ENCODE assay signal across 8 cellular contexts in the genomic region with DNA sequence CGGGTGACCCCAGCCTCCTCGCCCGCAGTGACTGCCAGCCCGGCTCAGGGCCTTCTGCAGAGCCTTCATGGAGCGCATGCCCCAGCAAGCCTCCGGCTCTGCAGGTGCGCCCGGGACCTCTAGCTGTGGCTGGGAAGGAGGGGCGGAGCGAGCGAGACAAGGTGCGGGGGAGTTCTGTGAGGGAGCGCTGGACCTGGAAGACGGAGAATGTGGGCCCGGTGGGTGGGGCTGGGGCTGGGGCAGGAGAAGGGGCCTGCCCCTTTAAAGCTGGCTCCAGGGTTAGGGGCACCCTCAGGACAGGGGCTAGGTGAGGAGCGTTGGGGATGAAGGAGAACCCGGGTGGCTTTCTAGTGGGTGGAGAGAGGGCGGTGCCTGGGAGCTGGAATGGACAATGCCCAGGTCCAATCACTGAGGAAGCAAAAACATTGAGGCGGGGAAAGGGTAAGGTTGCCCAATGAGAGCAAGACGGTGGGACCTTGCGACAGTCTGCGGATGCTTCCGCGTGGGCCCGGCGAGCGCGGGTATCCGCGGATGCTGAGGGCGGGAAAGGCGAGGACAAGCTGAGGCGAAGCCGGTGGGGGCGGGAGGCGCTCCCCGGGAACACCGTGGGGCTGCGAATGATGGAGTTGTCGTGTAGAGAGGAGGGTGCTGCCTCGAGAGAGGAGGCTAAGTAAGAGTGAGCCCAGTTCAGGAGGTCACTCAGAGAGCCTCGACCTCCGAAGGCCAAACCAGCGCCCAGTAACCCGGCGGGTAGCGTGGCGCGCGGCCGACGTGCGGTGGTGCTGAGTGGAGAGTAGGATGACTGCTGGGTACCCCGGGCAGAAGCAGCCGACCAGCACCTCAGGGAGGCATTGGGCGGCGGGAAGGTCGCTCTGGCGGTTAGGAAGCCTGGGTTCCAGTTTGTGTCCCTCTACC. TPM values are rescaled to one million over a fixed set of nuclear protein-coding genes. Genes with fewer than 3 reads are reported as not detected.
DNase-seq lines count a peak whose midpoint lies in the region; ATAC-seq and TF ChIP-seq lines count a peak whose summit lies in the region.

A gene (minus strand): TSS at position 121 of the 915 bp plus-strand sequence. CDS start 43 bp downstream, at position 78.

- H3K9me3 ChIP-seq in colonic mucosa = no peaks in the 10 kb centered on the region

- H3K27me3 ChIP-seq in colonic mucosa = peaks cover 5% of the 10 kb centered on the region

- DNase-seq in NCI-H1694 treated with DMSO at 0.1 percent for 48 hours (lab: John Stamatoyannopoulos, UW) (peak; percentile 50), colonic mucosa (peak; percentile 85), kidney tubule cell (ENCODE audit: low spot score) (peak; percentile 87)
- peak; percentile 77 for DNase-seq in activated CD4-positive, alpha-beta T cell treated with anti-CD3 and anti-CD28 coated beads for 48 hours
- peak; percentile 57 to 69 for DNase-seq in stimulated activated CD4-positive, alpha-beta T cell treated with anti-CD3 and anti-CD28 coated beads, Interleukin-15, amount 100 ng/mL, for 48 hours (ENCODE audit: low read depth in 2 of 2)

- intact Hi-C loops in colonic mucosa (cut with DNase I) = no loop called here

- TF ChIP-seq CTCF in GM12875 (IDR thresholded peaks at IDR 0.05; ENCODE audit: borderline replicate concordance, insufficient read depth, low read depth, low read length) (no peak), colonic mucosa (IDR thresholded peaks at IDR 0.05) (no peak)

- no peak within 1 kb of the TSS for H3K27ac ChIP-seq in colonic mucosa

- peak within 1 kb of the TSS; percentile 50 for H3K4me3 ChIP-seq in GM12875 (ENCODE audit: low read depth, low read length)
- H3K4me3 ChIP-seq in colonic mucosa = peak within 1 kb of the TSS; percentile 69

- no peaks in the 10 kb centered on the region for H3K36me3 ChIP-seq in colonic mucosa

- H3K4me1 ChIP-seq in colonic mucosa = peaks cover 9% of the 10 kb centered on the region

- peak; percentile 93 for ATAC-seq in HG02798 (IDR thresholded peaks at IDR 0.05; ENCODE audit: poor library complexity, unreplicated experiment)
- no peak for ATAC-seq in HG02970 (IDR thresholded peaks at IDR 0.05; ENCODE audit: low FRiP score, unreplicated experiment)

- peak within 1 kb of the TSS; percentile 27 to 56 for H3K9ac ChIP-seq in colonic mucosa (ENCODE audit: low read depth in 2 of 2, low read length in 2 of 2)

RNA-seq across cellular contexts. Expression of the gene that starts here (rescaled TPM):
- 1 to 10 TPM; 1.7 to 3.0 TPM for total RNA-seq in colonic mucosa
